2 cellular contexts compared by ENCODE assay signal in the genomic region with DNA sequence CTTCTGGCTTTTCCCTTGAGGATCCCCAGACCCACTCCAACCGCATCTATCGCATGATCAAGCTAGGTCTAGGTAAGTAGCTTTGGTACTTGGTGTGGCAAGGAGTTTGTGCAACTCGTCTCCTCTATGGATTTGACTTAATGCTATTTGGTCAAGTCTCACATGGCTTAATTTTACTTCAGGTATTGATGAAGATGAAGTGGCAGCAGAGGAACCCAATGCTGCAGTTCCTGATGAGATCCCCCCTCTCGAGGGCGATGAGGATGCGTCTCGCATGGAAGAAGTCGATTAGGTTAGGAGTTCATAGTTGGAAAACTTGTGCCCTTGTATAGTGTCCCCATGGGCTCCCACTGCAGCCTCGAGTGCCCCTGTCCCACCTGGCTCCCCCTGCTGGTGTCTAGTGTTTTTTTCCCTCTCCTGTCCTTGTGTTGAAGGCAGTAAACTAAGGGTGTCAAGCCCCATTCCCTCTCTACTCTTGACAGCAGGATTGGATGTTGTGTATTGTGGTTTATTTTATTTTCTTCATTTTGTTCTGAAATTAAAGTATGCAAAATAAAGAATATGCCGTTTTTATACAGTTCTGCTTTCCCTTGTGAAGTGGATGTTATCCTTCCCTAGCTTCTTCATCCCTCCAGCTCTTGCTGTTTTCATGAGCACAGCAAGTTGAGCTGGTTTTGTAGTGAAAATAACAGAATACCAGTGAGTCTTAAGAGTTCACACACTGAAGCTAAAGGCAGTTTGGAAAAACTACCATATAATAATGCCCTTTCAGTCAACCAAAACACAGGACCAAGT.
TF ChIP-seq lines count a peak whose summit lies in the region.

No MANE protein-coding gene starts in this region.

TF ChIP-seq in WTC11, 78 proteins besides CTCF, POLR2A, EP300 and RAD21:
- 0 out of 2 replicates have a peak, but pooled peaks have one; percentile 12 for TF ChIP-seq ZNF416 (CRISPR knock-in tag; IDR thresholded peaks at IDR 0.05)
- TF ChIP-seq ETV6 (CRISPR knock-in tag; IDR thresholded peaks at IDR 0.05): no peak
- TF ChIP-seq, protein P1, sequence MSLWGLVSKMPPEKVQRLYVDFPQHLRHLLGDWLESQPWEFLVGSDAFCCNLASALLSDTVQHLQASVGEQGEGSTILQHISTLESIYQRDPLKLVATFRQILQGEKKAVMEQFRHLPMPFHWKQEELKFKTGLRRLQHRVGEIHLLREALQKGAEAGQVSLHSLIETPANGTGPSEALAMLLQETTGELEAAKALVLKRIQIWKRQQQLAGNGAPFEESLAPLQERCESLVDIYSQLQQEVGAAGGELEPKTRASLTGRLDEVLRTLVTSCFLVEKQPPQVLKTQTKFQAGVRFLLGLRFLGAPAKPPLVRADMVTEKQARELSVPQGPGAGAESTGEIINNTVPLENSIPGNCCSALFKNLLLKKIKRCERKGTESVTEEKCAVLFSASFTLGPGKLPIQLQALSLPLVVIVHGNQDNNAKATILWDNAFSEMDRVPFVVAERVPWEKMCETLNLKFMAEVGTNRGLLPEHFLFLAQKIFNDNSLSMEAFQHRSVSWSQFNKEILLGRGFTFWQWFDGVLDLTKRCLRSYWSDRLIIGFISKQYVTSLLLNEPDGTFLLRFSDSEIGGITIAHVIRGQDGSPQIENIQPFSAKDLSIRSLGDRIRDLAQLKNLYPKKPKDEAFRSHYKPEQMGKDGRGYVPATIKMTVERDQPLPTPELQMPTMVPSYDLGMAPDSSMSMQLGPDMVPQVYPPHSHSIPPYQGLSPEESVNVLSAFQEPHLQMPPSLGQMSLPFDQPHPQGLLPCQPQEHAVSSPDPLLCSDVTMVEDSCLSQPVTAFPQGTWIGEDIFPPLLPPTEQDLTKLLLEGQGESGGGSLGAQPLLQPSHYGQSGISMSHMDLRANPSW (CRISPR knock-in tag; conservative IDR thresholded peaks at IDR 0.05; ENCODE audit: low read depth): no peak
- 0 out of 2 replicates have a peak, but pooled peaks have one; percentile 26 for TF ChIP-seq KAT7 (CRISPR knock-in tag; IDR thresholded peaks at IDR 0.05; ENCODE audit: borderline replicate concordance)

TF ChIP-seq in endothelial cell of umbilical vein, 7 proteins besides CTCF, POLR2A, EP300 and RAD21:
- TF ChIP-seq, protein P2, sequence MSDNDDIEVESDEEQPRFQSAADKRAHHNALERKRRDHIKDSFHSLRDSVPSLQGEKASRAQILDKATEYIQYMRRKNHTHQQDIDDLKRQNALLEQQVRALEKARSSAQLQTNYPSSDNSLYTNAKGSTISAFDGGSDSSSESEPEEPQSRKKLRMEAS (IDR thresholded peaks at IDR 0.05; ENCODE audit: insufficient read depth, insufficient read length): no peak
- TF ChIP-seq EZH2 (IDR thresholded peaks at IDR 0.05; ENCODE audit: borderline replicate concordance, low read depth, low read length, severe bottlenecking): no peak
- no peak for TF ChIP-seq GATA2 (IDR thresholded peaks at IDR 0.05; ENCODE audit: insufficient read depth, insufficient read length, low read depth, low read length)
